8 cellular contexts compared by ENCODE assay signal in genomic region chr19:54201980-54202379, GRCh38. TPM values are rescaled to one million over a fixed set of nuclear protein-coding genes. Genes with fewer than 3 reads are reported as not detected.
DNase-seq lines count a peak whose midpoint lies in the region; ATAC-seq and TF ChIP-seq lines count a peak whose summit lies in the region.

No MANE protein-coding gene starts in this region.

- no TSS peak for BruUV-seq in HCT116 (replicated peaks; lab: Mats Ljungman, UMichigan)

- H3K9me3 ChIP-seq in HCT116 (ENCODE audit: control insufficient read depth in 1 of 2, insufficient read depth in 1 of 2, low read depth in 1 of 2, low read length in 2 of 2), result no peaks in the 10 kb centered on the region
- no peaks in the 10 kb centered on the region for H3K9me3 ChIP-seq in WERI-Rb-1 (ENCODE audit: severe bottlenecking)
- H3K9me3 ChIP-seq in hepatocyte (ENCODE audit: low read depth), result no peaks in the 10 kb centered on the region
- H3K9me3 ChIP-seq in skeletal muscle tissue (ENCODE audit: control insufficient read depth in 3 of 3, low read length in 3 of 3), result no peaks in the 10 kb centered on the region

- peak overlapping the region; percentile 81 for H3K27ac ChIP-seq in HCT116 (ENCODE audit: low read depth, low read length)
- no peak overlapping the region; the same call in 1 of the 2 replicates for H3K27ac ChIP-seq in WERI-Rb-1
- peak overlapping the region; percentile 97 for H3K27ac ChIP-seq in hepatocyte
- peak overlapping the region; percentile 95 for H3K27ac ChIP-seq in skeletal muscle tissue (ENCODE audit: low read depth, low read length)

- H4K20me1 ChIP-seq in HCT116 (ENCODE audit: insufficient read depth), result peaks cover 54% of the 10 kb centered on the region; the same call in 1 of the 2 replicates
- peaks cover 60% of the 10 kb centered on the region for H4K20me1 ChIP-seq in hepatocyte (ENCODE audit: insufficient read depth, poor library complexity, severe bottlenecking)

- intact Hi-C loops in HCT116 (cut with micrococcal nuclease), result no loop called here

- POLR2A ChIA-PET in HCT116 (lab: Charles Lee), result interaction anchor here (4.2 to 5.7 kb wide), 2 partner anchors 13 to 65 kb away, joined by 26 to 126 read pairs; partner anchors contain the start of genes CNOT3, MBOAT7 and TSEN34

- ATAC-seq in HCT116, result no peak
- no peak for ATAC-seq in GM21390 (IDR thresholded peaks at IDR 0.05; ENCODE audit: unreplicated experiment)
- ATAC-seq in GM19452 (IDR thresholded peaks at IDR 0.05; ENCODE audit: unreplicated experiment), result no peak
- no peak for ATAC-seq in GM18867 (IDR thresholded peaks at IDR 0.05; ENCODE audit: unreplicated experiment)

- CTCF ChIA-PET in HCT116 (lab: Charles Lee), result no interaction called here

- H3K27me3 ChIP-seq in HCT116 (ENCODE audit: insufficient read depth, low read length) (no peaks in the 10 kb centered on the region), WERI-Rb-1 (ENCODE audit: insufficient read depth, low read depth, severe bottlenecking) (no peaks in the 10 kb centered on the region), hepatocyte (no peaks in the 10 kb centered on the region), skeletal muscle tissue (ENCODE audit: control insufficient read depth in 3 of 3, insufficient read depth in 3 of 3, low read length in 3 of 3) (no peaks in the 10 kb centered on the region)

- DNase-seq in HCT116 (ENCODE audit: low read depth, low spot score), result no peak
- no peak for DNase-seq in WERI-Rb-1
- DNase-seq in hepatocyte (ENCODE audit: low spot score), result no peak
- no peak for DNase-seq in NCI-H2081 (lab: John Stamatoyannopoulos, UW)

- RAD21 ChIA-PET in HCT116 (lab: Charles Lee; ENCODE audit: low non-redundant PET in 1 of 2, low total read pairs in 2 of 2, uncharacterized antibody in 2 of 2, unreplicated experiment in 2 of 2), result no interaction called here

- no peak for TF ChIP-seq RAD21 in HCT116 (IDR thresholded peaks at IDR 0.05; ENCODE audit: low read depth)

- WGBS in hepatocyte (ENCODE audit: low lambda C conversion rate, missing lambda C conversion rate), result 69% methylated on average over 13 of the region's 13 CpGs

- H3K4me2 ChIP-seq in HCT116 (ENCODE audit: low read length) (peak overlapping the region; percentile 97), hepatocyte (peak overlapping the region; percentile 86)

- H3K4me3 ChIP-seq in HCT116 (replicated peaks in 1 of 2; ENCODE audit: low read depth in 1 of 2, low read length in 2 of 2), result peak overlapping the region; percentile 83 to 99
- H3K4me3 ChIP-seq in WERI-Rb-1 (ENCODE audit: low read depth, low read length), result peak overlapping the region; percentile 90; the same call in 1 of the 2 replicates
- H3K4me3 ChIP-seq in hepatocyte, result peak overlapping the region; percentile 55
- peak overlapping the region; percentile 90 to 98 (median 94) for H3K4me3 ChIP-seq in skeletal muscle tissue (ENCODE audit: low read length in 3 of 3)

- TF ChIP-seq POLR2A in HCT116 (IDR thresholded peaks at IDR 0.05; ENCODE audit: borderline replicate concordance, extremely low read depth, insufficient read depth, insufficient read length), result no peak

- H2AFZ ChIP-seq in HCT116 (ENCODE audit: low read depth, low read length, poor library complexity, severe bottlenecking), result no peak overlapping the region
- H2AFZ ChIP-seq in hepatocyte, result no peak overlapping the region

- H3K4me1 ChIP-seq in HCT116 (ENCODE audit: control insufficient read depth in 1 of 2, insufficient read depth in 2 of 2, low read length in 2 of 2) (peaks cover 9 to 42% of the 10 kb centered on the region in 2 experiments), hepatocyte (ENCODE audit: insufficient read depth) (peaks cover 31% of the 10 kb centered on the region), skeletal muscle tissue (ENCODE audit: control insufficient read depth in 3 of 3, insufficient read depth in 3 of 3, low read length in 3 of 3) (peaks cover 50 to 59% (median 52%) of the 10 kb centered on the region in 3 donors)

- H3K9ac ChIP-seq in HCT116 (ENCODE audit: low read length), result peak overlapping the region; percentile 99
- peak overlapping the region; percentile 96 to 98 (median 96) for H3K9ac ChIP-seq in skeletal muscle tissue (ENCODE audit: low read depth in 1 of 3, low read length in 3 of 3)

- H3K9me2 ChIP-seq in HCT116 (ENCODE audit: insufficient read depth), result no peaks in the 10 kb centered on the region
- no peaks in the 10 kb centered on the region for H3K9me2 ChIP-seq in hepatocyte (replicated peaks; ENCODE audit: insufficient read depth)

- peaks cover 68% of the 10 kb centered on the region for H3K79me2 ChIP-seq in HCT116 (ENCODE audit: insufficient read depth, low read length)
- peaks cover 62% of the 10 kb centered on the region for H3K79me2 ChIP-seq in hepatocyte

- peaks cover 48 to 59% of the 10 kb centered on the region in 2 experiments for H3K36me3 ChIP-seq in HCT116 (ENCODE audit: control insufficient read depth in 1 of 2, insufficient read depth in 2 of 2, low read length in 2 of 2)
- H3K36me3 ChIP-seq in WERI-Rb-1, result peaks cover 72% of the 10 kb centered on the region
- peaks cover 4% of the 10 kb centered on the region for H3K36me3 ChIP-seq in hepatocyte (replicated peaks; ENCODE audit: insufficient read depth, low read depth)
- H3K36me3 ChIP-seq in skeletal muscle tissue (ENCODE audit: control insufficient read depth in 3 of 3, insufficient read depth in 3 of 3, low read length in 3 of 3), result peaks cover 36 to 49% (median 45%) of the 10 kb centered on the region in 3 donors

- no peak for TF ChIP-seq CTCF in HCT116 (IDR thresholded peaks at IDR 0.05 in 2 of 3, conservative IDR thresholded peaks at IDR 0.05 in 1 of 3; ENCODE audit: borderline replicate concordance in 1 of 3, insufficient read depth in 1 of 3, low read depth in 2 of 3, low read length in 2 of 3)
- TF ChIP-seq CTCF in WERI-Rb-1 (IDR thresholded peaks at IDR 0.05; ENCODE audit: low read depth, low read length), result no peak
- no peak for TF ChIP-seq CTCF in hepatocyte (IDR thresholded peaks at IDR 0.05; ENCODE audit: poor library complexity)

TF ChIP-seq in HCT116, 20 proteins besides CTCF, POLR2A, EP300 and RAD21 (continues in another document):
- TF ChIP-seq CEBPB (IDR thresholded peaks at IDR 0.05; ENCODE audit: low read depth), result no peak
- TF ChIP-seq ZFX (IDR thresholded peaks at IDR 0.05), result no peak
- no peak for TF ChIP-seq ZNF274 (IDR thresholded peaks at IDR 0.05; ENCODE audit: low read depth, low read length)
- TF ChIP-seq SP1 (IDR thresholded peaks at IDR 0.05; ENCODE audit: low read depth), result no peak
- TF ChIP-seq EZH2phosphoT487 (IDR thresholded peaks at IDR 0.05; ENCODE audit: borderline replicate concordance), result no peak
- TF ChIP-seq, protein P1, sequence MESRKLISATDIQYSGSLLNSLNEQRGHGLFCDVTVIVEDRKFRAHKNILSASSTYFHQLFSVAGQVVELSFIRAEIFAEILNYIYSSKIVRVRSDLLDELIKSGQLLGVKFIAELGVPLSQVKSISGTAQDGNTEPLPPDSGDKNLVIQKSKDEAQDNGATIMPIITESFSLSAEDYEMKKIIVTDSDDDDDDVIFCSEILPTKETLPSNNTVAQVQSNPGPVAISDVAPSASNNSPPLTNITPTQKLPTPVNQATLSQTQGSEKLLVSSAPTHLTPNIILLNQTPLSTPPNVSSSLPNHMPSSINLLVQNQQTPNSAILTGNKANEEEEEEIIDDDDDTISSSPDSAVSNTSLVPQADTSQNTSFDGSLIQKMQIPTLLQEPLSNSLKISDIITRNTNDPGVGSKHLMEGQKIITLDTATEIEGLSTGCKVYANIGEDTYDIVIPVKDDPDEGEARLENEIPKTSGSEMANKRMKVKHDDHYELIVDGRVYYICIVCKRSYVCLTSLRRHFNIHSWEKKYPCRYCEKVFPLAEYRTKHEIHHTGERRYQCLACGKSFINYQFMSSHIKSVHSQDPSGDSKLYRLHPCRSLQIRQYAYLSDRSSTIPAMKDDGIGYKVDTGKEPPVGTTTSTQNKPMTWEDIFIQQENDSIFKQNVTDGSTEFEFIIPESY (IDR thresholded peaks at IDR 0.05; ENCODE audit: extremely low read depth, insufficient replicate concordance, low read length), result no peak

RNA-seq across cellular contexts. Expression of gene RPS9, which starts 1.3 kb away (rescaled TPM):
- 1,666 TPM for total RNA-seq in HCT116 (2021; ENCODE audit: unreplicated experiment)
- 2,933 and 3,847 TPM in 2 replicates for polyA plus RNA-seq in HCT116 (2012)
- total RNA-seq in hepatocyte, result 1,843 and 2,161 TPM in 2 replicates
- 415 and 465 TPM in 2 replicates for polyA plus RNA-seq in hepatocyte
- total RNA-seq in skeletal muscle tissue, result 4,630 TPM

RNA-seq across cellular contexts. Expression of gene TSEN34, which starts 10.9 kb away (rescaled TPM):
- total RNA-seq in HCT116 (2021; ENCODE audit: unreplicated experiment) (99.9 TPM), hepatocyte (66.9 and 77.6 TPM in 2 replicates), skeletal muscle tissue (29.7 TPM)
- polyA plus RNA-seq in HCT116 (2012), result 72.0 and 86.5 TPM in 2 replicates
- polyA plus RNA-seq in hepatocyte, result 100.0 and 105 TPM in 2 replicates

RNA-seq across cellular contexts. Expression of gene MBOAT7, which starts 12.6 kb away (rescaled TPM):
- 113 TPM for total RNA-seq in HCT116 (2021; ENCODE audit: unreplicated experiment)
- 80.1 and 82.8 TPM in 2 replicates for polyA plus RNA-seq in HCT116 (2012)
- total RNA-seq in hepatocyte, result 73.8 and 93.5 TPM in 2 replicates
- polyA plus RNA-seq in hepatocyte, result 179 and 199 TPM in 2 replicates
- total RNA-seq in skeletal muscle tissue, result 8.9 TPM

RNA-seq across cellular contexts. Expression of gene LILRB3, which starts 20.8 kb away (rescaled TPM):
- 0.12 TPM for total RNA-seq in HCT116 (2021; ENCODE audit: unreplicated experiment)
- 0.77 TPM in 1 of 2 replicates, not detected in the other for polyA plus RNA-seq in HCT116 (2012)
- 0.24 TPM in 1 of 2 replicates, not detected in the other for total RNA-seq in hepatocyte
- 1.4 and 1.7 TPM in 2 replicates for polyA plus RNA-seq in hepatocyte
- 4.2 TPM for total RNA-seq in skeletal muscle tissue

RNA-seq across cellular contexts. Expression of gene TMC4, which starts 29.0 kb away (rescaled TPM):
- total RNA-seq in HCT116 (2021; ENCODE audit: unreplicated experiment) (60.3 TPM), hepatocyte (29.4 and 40.3 TPM in 2 replicates), skeletal muscle tissue (1.0 TPM)
- 72.2 and 90.5 TPM in 2 replicates for polyA plus RNA-seq in HCT116 (2012)
- 94.4 and 101 TPM in 2 replicates for polyA plus RNA-seq in hepatocyte
